Comparison of ENCODE assay signal across 11 cellular contexts in genomic region chr13:97255515-97255999, GRCh38. TPM values are rescaled to one million over a fixed set of nuclear protein-coding genes. Genes with fewer than 3 reads are reported as not detected.
DNase-seq lines count a peak whose midpoint lies in the region; ATAC-seq and TF ChIP-seq lines count a peak whose summit lies in the region.
"Had no signal": no experiment of that assay in that cellular context is flagged by ENCODE, and none has a peak within 500 bp of the region (broad histone marks: within the 10 kb centered on the region; RNA-seq: fewer than 3 reads in every experiment).

No MANE protein-coding gene starts in this region.

- H3K4me3 ChIP-seq in ascending aorta = no peak overlapping the region
- H3K4me3 ChIP-seq in lower lobe of right lung = no peak overlapping the region
- no peak overlapping the region for H3K4me3 ChIP-seq in vagina
- H3K4me3 ChIP-seq: neural progenitor cell had no signal

- H3K4me1 ChIP-seq in ascending aorta (peaks cover 12 to 68% of the 10 kb centered on the region in 2 donors), lower lobe of right lung (peaks cover 68% of the 10 kb centered on the region), vagina (peaks cover 76% of the 10 kb centered on the region)
- H3K4me1 ChIP-seq: neural progenitor cell had no signal

- no peaks in the 10 kb centered on the region for H3K36me3 ChIP-seq in ascending aorta
- no peaks in the 10 kb centered on the region for H3K36me3 ChIP-seq in lower lobe of right lung
- H3K36me3 ChIP-seq in vagina = no peaks in the 10 kb centered on the region
- H3K36me3 ChIP-seq: neural progenitor cell had no signal

- H3K27me3 ChIP-seq in ascending aorta = no peaks in the 10 kb centered on the region
- no peaks in the 10 kb centered on the region for H3K27me3 ChIP-seq in lower lobe of right lung (ENCODE audit: low read depth)
- no peaks in the 10 kb centered on the region for H3K27me3 ChIP-seq in vagina
- H3K27me3 ChIP-seq: neural progenitor cell had no signal

- H3K9me3 Mint-ChIP-seq in natural killer cell treated with Interleukin-12 subunit alpha and Interleukin-12 subunit beta and Interleukin-15 and Interleukin-18, amount 100 ng/mL, for 72 hours = no peaks in the 10 kb centered on the region
- H3K9me3 Mint-ChIP-seq in natural killer cell = no peaks in the 10 kb centered on the region
- H3K9me3 Mint-ChIP-seq: activated naive CD8-positive, alpha-beta T cell treated with anti-CD3 and anti-CD28 coated beads, Interleukin-2, amount 10 ng/mL, durations not matched to agents 7 days and 5 days had no signal

- H3K4me1 Mint-ChIP-seq in natural killer cell treated with Interleukin-12 subunit alpha and Interleukin-12 subunit beta and Interleukin-15 and Interleukin-18, amount 100 ng/mL, for 72 hours (ENCODE audit: low read depth in 2 of 2) = peaks cover 36 to 45% of the 10 kb centered on the region in 2 donors
- H3K4me1 Mint-ChIP-seq in natural killer cell = peaks cover 51 to 59% of the 10 kb centered on the region in 2 donors

- H3K27ac Mint-ChIP-seq in natural killer cell treated with Interleukin-12 subunit alpha and Interleukin-12 subunit beta and Interleukin-15 and Interleukin-18, amount 100 ng/mL, for 72 hours = peak overlapping the region in 1 of 2 donors; percentile 33
- no peak overlapping the region for H3K27ac Mint-ChIP-seq in natural killer cell
- H3K27ac Mint-ChIP-seq: activated naive CD8-positive, alpha-beta T cell treated with anti-CD3 and anti-CD28 coated beads, Interleukin-2, amount 10 ng/mL, durations not matched to agents 7 days and 5 days; neural progenitor cell had no signal

- no peaks in the 10 kb centered on the region for H3K27me3 Mint-ChIP-seq in natural killer cell treated with Interleukin-12 subunit alpha and Interleukin-12 subunit beta and Interleukin-15 and Interleukin-18, amount 100 ng/mL, for 72 hours
- no peaks in the 10 kb centered on the region for H3K27me3 Mint-ChIP-seq in natural killer cell (ENCODE audit: low read depth in 2 of 2)
- H3K27me3 Mint-ChIP-seq: activated naive CD8-positive, alpha-beta T cell treated with anti-CD3 and anti-CD28 coated beads, Interleukin-2, amount 10 ng/mL, durations not matched to agents 7 days and 5 days had no signal

- intact Hi-C loops in natural killer cell (cut with micrococcal nuclease) = no loop called here
- intact Hi-C loops in ascending aorta (cut with DNase I) = loop anchor here (10.0 kb wide), 1 partner anchor 179 kb away; the partner anchor contains the start of gene RAP2A
- intact Hi-C loops in lower lobe of right lung (cut with DNase I) = no loop called here
- intact Hi-C loops in vagina (cut with DNase I) = no loop called here

- ATAC-seq in natural killer cell treated with Interleukin-12 subunit alpha and Interleukin-12 subunit beta and Interleukin-15 and Interleukin-18, amount 100 ng/mL, for 72 hours = peak in 1 of 2 donors; percentile 62
- ATAC-seq in natural killer cell (no peak), lower lobe of right lung (no peak)

- H3K9me3 ChIP-seq in ascending aorta (no peaks in the 10 kb centered on the region), lower lobe of right lung (no peaks in the 10 kb centered on the region), vagina (no peaks in the 10 kb centered on the region)

- no peaks in the 10 kb centered on the region for H3K36me3 Mint-ChIP-seq in natural killer cell treated with Interleukin-12 subunit alpha and Interleukin-12 subunit beta and Interleukin-15 and Interleukin-18, amount 100 ng/mL, for 72 hours
- H3K36me3 Mint-ChIP-seq in natural killer cell = no peaks in the 10 kb centered on the region

- peak overlapping the region; percentile 1 for H3K4me3 Mint-ChIP-seq in natural killer cell treated with Interleukin-12 subunit alpha and Interleukin-12 subunit beta and Interleukin-15 and Interleukin-18, amount 100 ng/mL, for 72 hours
- no peak overlapping the region for H3K4me3 Mint-ChIP-seq in natural killer cell
- H3K4me3 Mint-ChIP-seq: activated naive CD8-positive, alpha-beta T cell treated with anti-CD3 and anti-CD28 coated beads, Interleukin-2, amount 10 ng/mL, durations not matched to agents 7 days and 5 days; neural progenitor cell had no signal

- peak overlapping the region; percentile 42 to 82 for H3K27ac ChIP-seq in ascending aorta
- peak overlapping the region; percentile 5 for H3K27ac ChIP-seq in lower lobe of right lung
- peak overlapping the region; percentile 78 for H3K27ac ChIP-seq in vagina
- H3K27ac ChIP-seq: neural progenitor cell had no signal

- no peak for TF ChIP-seq CTCF in natural killer cell (IDR thresholded peaks at IDR 0.05)
- TF ChIP-seq CTCF in ascending aorta (IDR thresholded peaks at IDR 0.05) = no peak
- no peak for TF ChIP-seq CTCF in lower lobe of right lung (IDR thresholded peaks at IDR 0.05)
- TF ChIP-seq CTCF in vagina (IDR thresholded peaks at IDR 0.05) = no peak

- DNase-seq in natural killer cell treated with Interleukin-12 subunit alpha and Interleukin-12 subunit beta and Interleukin-15 and Interleukin-18, amount 100 ng/mL, for 72 hours (ENCODE audit: low spot score) = no peak
- DNase-seq in natural killer cell (no peak), ascending aorta (ENCODE audit: low spot score in 2 of 2) (no peak), lower lobe of right lung (no peak), vagina (ENCODE audit: extremely low spot score in 2 of 2) (no peak), SK-N-DZ (ENCODE audit: low spot score) (no peak), NCI-H69 (lab: John Stamatoyannopoulos, UW) (no peak)
- no peak for DNase-seq in stimulated activated CD4-positive, alpha-beta T cell treated with anti-CD3 and anti-CD28 coated beads, Interleukin-15, amount 100 ng/mL, for 24 hours
- DNase-seq: activated naive CD8-positive, alpha-beta T cell treated with anti-CD3 and anti-CD28 coated beads, Interleukin-2, amount 10 ng/mL, durations not matched to agents 7 days and 5 days; NCI-H187 had no signal

- no peak for TF ChIP-seq POLR2A in vagina (IDR thresholded peaks at IDR 0.05)

RNA-seq across cellular contexts. Expression of gene MBNL2, which starts 33.4 kb away (rescaled TPM):
- 10 to 100 TPM; 13.0 to 15.6 TPM for total RNA-seq in natural killer cell treated with Interleukin-12 subunit alpha and Interleukin-12 subunit beta and Interleukin-15 and Interleukin-18, amount 100 ng/mL, for 72 hours
- total RNA-seq in natural killer cell (10 to 100 TPM; 30.9 to 38.3 (median 33.1) TPM), ascending aorta (38.7 TPM), lower lobe of right lung (58.2 TPM), vagina (63.1 TPM)
- polyA plus RNA-seq in SK-N-DZ (2014; cell fraction: cytosol; rRNA removed) = 18.6 and 21.7 TPM in 2 replicates
- polyA plus RNA-seq in SK-N-DZ (2014; cell fraction: nucleus; rRNA removed) = 28.6 and 35.0 TPM in 2 replicates

Comparison
In these comparisons a context has a peak if more than half of its experiments do, and no peak if none do; other contexts are left out.
1. H3K27ac ChIP-seq: peak in every context shown above with its lines; median percentile 78 in vagina; 62 in ascending aorta; 5 in lower lobe of right lung.